In the genomic region with DNA sequence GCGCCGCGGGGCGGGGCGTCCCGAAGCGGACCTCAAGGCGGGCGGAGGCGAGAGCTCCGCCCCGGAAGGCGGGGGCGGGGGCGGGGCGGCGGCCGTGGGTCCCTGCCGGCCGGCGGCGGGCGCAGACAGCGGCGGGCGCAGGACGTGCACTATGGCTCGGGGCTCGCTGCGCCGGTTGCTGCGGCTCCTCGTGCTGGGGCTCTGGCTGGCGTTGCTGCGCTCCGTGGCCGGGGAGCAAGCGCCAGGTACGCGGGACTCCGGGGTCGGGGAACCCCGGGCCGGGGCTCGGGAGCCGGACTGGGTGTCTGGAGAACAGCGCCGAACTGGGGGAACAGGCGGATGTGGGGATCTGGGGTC, we compare ENCODE assay signal across 1 cellular context.
TF ChIP-seq lines count a peak whose summit lies in the region.

Gene TNFRSF12A (plus strand): TSS at position 122 of the 357 bp plus-strand sequence. CDS start 30 bp downstream, at position 152.

TF ChIP-seq in K562, 482 proteins besides CTCF, POLR2A, EP300 and RAD21 (continued from another document and continues in another):
- TF ChIP-seq CREB3L1 (IDR thresholded peaks at IDR 0.05; ENCODE audit: borderline replicate concordance, low read depth) = peak; percentile 12; the same call in 1 of the 2 replicates
- TF ChIP-seq SIX5 (IDR thresholded peaks at IDR 0.05; ENCODE audit: borderline replicate concordance in 1 of 2, insufficient read depth in 1 of 2, low read depth in 1 of 2, low read length in 2 of 2) = no peak
- TF ChIP-seq NRF1 (conservative IDR thresholded peaks at IDR 0.05 in 1 of 2, IDR thresholded peaks at IDR 0.05 in 1 of 2) = peak; percentile 55 to 56; a peak in 2 of 4 replicates
- TF ChIP-seq CEBPG (CRISPR knock-in tag; IDR thresholded peaks at IDR 0.05) = no peak
- no peak for TF ChIP-seq CEBPG (tag; conservative IDR thresholded peaks at IDR 0.05 in 1 of 2, IDR thresholded peaks at IDR 0.05 in 1 of 2)
- TF ChIP-seq ILF3 (IDR thresholded peaks at IDR 0.05; ENCODE audit: borderline replicate concordance) = no peak
- TF ChIP-seq ZFP30 (CRISPR knock-in tag; IDR thresholded peaks at IDR 0.05; ENCODE audit: borderline replicate concordance) = no peak
- TF ChIP-seq, protein P1, sequence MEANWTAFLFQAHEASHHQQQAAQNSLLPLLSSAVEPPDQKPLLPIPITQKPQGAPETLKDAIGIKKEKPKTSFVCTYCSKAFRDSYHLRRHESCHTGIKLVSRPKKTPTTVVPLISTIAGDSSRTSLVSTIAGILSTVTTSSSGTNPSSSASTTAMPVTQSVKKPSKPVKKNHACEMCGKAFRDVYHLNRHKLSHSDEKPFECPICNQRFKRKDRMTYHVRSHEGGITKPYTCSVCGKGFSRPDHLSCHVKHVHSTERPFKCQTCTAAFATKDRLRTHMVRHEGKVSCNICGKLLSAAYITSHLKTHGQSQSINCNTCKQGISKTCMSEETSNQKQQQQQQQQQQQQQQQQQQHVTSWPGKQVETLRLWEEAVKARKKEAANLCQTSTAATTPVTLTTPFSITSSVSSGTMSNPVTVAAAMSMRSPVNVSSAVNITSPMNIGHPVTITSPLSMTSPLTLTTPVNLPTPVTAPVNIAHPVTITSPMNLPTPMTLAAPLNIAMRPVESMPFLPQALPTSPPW (CRISPR knock-in tag; IDR thresholded peaks at IDR 0.05) = no peak; the same call in 1 of the 2 replicates
- no peak for TF ChIP-seq PHF20 (IDR thresholded peaks at IDR 0.05; ENCODE audit: partially characterized antibody)
- TF ChIP-seq CUX1 (CRISPR knock-in tag; IDR thresholded peaks at IDR 0.05) = no peak
- TF ChIP-seq TAF1 (IDR thresholded peaks at IDR 0.05; ENCODE audit: control insufficient read depth, extremely low read depth, insufficient read depth, low read length, severe bottlenecking) = peak; percentile 97
- no peak for TF ChIP-seq TEAD2 (tag; IDR thresholded peaks at IDR 0.05)
- TF ChIP-seq BACH1 (tag; IDR thresholded peaks at IDR 0.05) = no peak
- no peak for TF ChIP-seq ZNF184 (CRISPR knock-in tag; IDR thresholded peaks at IDR 0.05)
- TF ChIP-seq, protein P2, sequence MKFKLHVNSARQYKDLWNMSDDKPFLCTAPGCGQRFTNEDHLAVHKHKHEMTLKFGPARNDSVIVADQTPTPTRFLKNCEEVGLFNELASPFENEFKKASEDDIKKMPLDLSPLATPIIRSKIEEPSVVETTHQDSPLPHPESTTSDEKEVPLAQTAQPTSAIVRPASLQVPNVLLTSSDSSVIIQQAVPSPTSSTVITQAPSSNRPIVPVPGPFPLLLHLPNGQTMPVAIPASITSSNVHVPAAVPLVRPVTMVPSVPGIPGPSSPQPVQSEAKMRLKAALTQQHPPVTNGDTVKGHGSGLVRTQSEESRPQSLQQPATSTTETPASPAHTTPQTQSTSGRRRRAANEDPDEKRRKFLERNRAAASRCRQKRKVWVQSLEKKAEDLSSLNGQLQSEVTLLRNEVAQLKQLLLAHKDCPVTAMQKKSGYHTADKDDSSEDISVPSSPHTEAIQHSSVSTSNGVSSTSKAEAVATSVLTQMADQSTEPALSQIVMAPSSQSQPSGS (CRISPR knock-in tag; IDR thresholded peaks at IDR 0.05) = no peak
- TF ChIP-seq GTF2E2 (tag; IDR thresholded peaks at IDR 0.05) = peak; percentile 62; the same call in 1 of the 2 replicates
- TF ChIP-seq ZBTB1 (CRISPR knock-in tag; IDR thresholded peaks at IDR 0.05; ENCODE audit: borderline replicate concordance, low read depth) = peak; percentile 6; the same call in 1 of the 2 replicates
- TF ChIP-seq RBM39 (optimal IDR thresholded peaks at IDR 0.05; ENCODE audit: low read depth, low read length) = no peak
- no peak for TF ChIP-seq RUNX1 (IDR thresholded peaks at IDR 0.05; ENCODE audit: low read depth)
- TF ChIP-seq, protein P3, sequence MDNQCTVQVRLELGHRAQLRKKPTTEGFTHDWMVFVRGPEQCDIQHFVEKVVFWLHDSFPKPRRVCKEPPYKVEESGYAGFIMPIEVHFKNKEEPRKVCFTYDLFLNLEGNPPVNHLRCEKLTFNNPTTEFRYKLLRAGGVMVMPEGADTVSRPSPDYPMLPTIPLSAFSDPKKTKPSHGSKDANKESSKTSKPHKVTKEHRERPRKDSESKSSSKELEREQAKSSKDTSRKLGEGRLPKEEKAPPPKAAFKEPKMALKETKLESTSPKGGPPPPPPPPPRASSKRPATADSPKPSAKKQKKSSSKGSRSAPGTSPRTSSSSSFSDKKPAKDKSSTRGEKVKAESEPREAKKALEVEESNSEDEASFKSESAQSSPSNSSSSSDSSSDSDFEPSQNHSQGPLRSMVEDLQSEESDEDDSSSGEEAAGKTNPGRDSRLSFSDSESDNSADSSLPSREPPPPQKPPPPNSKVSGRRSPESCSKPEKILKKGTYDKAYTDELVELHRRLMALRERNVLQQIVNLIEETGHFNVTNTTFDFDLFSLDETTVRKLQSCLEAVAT (IDR thresholded peaks at IDR 0.05) = 0 out of 4 replicates have a peak, but pooled peaks of 1 of the 2 experiments have one; percentile 63
- peak; percentile 77; the same call in 1 of the 2 replicates for TF ChIP-seq ETS1 (conservative IDR thresholded peaks at IDR 0.05; ENCODE audit: control insufficient read depth, low read depth, low read length)
- TF ChIP-seq PHF8 (IDR thresholded peaks at IDR 0.05; ENCODE audit: borderline replicate concordance, low read length) = peak; percentile 78; the same call in 1 of the 2 replicates
- no peak for TF ChIP-seq ZNF518B (CRISPR knock-in tag; IDR thresholded peaks at IDR 0.05)
- 0 out of 2 replicates have a peak, but pooled peaks have one; percentile 1 for TF ChIP-seq ZNF766 (CRISPR knock-in tag; conservative IDR thresholded peaks at IDR 0.05)
- 0 out of 2 replicates have a peak, but pooled peaks have one; percentile 5 for TF ChIP-seq CTBP1 (IDR thresholded peaks at IDR 0.05; ENCODE audit: borderline replicate concordance)
- no peak for TF ChIP-seq ZEB2 (IDR thresholded peaks at IDR 0.05)
- no peak for TF ChIP-seq HDAC8 (tag; IDR thresholded peaks at IDR 0.05)
- TF ChIP-seq ZNF354B (CRISPR knock-in tag; IDR thresholded peaks at IDR 0.05) = no peak
- TF ChIP-seq ZFPM2 (CRISPR knock-in tag; IDR thresholded peaks at IDR 0.05) = no peak
- no peak for TF ChIP-seq NR0B1 (IDR thresholded peaks at IDR 0.05; ENCODE audit: partially characterized antibody)
- no peak for TF ChIP-seq SETDB1 (IDR thresholded peaks at IDR 0.05; ENCODE audit: low read length)
- TF ChIP-seq, protein P4, sequence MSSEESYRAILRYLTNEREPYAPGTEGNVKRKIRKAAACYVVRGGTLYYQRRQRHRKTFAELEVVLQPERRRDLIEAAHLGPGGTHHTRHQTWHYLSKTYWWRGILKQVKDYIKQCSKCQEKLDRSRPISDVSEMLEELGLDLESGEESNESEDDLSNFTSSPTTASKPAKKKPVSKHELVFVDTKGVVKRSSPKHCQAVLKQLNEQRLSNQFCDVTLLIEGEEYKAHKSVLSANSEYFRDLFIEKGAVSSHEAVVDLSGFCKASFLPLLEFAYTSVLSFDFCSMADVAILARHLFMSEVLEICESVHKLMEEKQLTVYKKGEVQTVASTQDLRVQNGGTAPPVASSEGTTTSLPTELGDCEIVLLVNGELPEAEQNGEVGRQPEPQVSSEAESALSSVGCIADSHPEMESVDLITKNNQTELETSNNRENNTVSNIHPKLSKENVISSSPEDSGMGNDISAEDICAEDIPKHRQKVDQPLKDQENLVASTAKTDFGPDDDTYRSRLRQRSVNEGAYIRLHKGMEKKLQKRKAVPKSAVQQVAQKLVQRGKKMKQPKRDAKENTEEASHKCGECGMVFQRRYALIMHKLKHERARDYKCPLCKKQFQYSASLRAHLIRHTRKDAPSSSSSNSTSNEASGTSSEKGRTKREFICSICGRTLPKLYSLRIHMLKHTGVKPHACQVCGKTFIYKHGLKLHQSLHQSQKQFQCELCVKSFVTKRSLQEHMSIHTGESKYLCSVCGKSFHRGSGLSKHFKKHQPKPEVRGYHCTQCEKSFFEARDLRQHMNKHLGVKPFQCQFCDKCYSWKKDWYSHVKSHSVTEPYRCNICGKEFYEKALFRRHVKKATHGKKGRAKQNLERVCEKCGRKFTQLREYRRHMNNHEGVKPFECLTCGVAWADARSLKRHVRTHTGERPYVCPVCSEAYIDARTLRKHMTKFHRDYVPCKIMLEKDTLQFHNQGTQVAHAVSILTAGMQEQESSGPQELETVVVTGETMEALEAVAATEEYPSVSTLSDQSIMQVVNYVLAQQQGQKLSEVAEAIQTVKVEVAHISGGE (CRISPR knock-in tag; IDR thresholded peaks at IDR 0.05) = 0 out of 6 replicates have a peak, but pooled peaks of 1 of the 3 experiments have one; percentile 55
- TF ChIP-seq MTA3 (IDR thresholded peaks at IDR 0.05; ENCODE audit: borderline replicate concordance) = no peak
- peak; percentile 54; the same call in 1 of the 2 replicates for TF ChIP-seq SP1 (CRISPR knock-in tag; IDR thresholded peaks at IDR 0.05)
